Comparison of ENCODE assay signal across 9 cellular contexts in the genomic region with DNA sequence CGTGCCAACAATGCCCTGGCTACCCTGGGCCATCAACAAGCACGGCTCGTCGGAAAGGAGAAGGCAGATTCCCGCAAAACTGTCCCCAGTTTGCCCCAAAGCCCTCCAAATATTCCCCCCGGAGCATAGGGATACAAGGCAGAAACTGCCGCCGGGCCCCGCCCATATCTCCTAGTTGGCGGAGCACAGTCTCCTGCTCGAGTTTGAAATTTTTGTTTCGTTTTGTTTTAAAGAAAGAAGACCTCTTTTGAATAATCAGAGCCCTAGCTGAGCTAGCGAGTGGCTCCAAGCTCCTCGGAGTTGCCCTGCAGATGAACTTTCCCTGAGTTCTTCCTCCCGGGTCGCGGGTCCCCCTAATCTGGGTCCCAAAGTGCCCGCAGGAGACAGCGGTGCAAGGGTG.
A peak's percentile ranks its signal among the peaks of the same experiment; 100 is the strongest.
DNase-seq lines count a peak whose midpoint lies in the region; ATAC-seq and TF ChIP-seq lines count a peak whose summit lies in the region.
"Had no signal": no experiment of that assay in that cellular context is flagged by ENCODE, and none has a peak within 500 bp of the region (broad histone marks: within the 10 kb centered on the region; RNA-seq: fewer than 3 reads in every experiment).

No MANE protein-coding gene starts in this region.

- peak overlapping the region; percentile 68 for H3K4me3 Mint-ChIP-seq in stimulated activated naive CD8-positive, alpha-beta T cell treated with anti-CD3 and anti-CD28 coated beads, Interleukin-15, Interleukin-2, amounts not matched to agents 100 ng/mL and 50 ng/mL, for 24 hours
- no peak overlapping the region for H3K4me3 Mint-ChIP-seq in Calu3 (ENCODE audit: low read depth, unreplicated experiment)

- peaks cover 53% of the 10 kb centered on the region for H3K27me3 Mint-ChIP-seq in stimulated activated naive CD8-positive, alpha-beta T cell treated with anti-CD3 and anti-CD28 coated beads, Interleukin-15, Interleukin-2, amounts not matched to agents 100 ng/mL and 50 ng/mL, for 24 hours
- H3K27me3 Mint-ChIP-seq in Calu3 (ENCODE audit: unreplicated experiment): no peaks in the 10 kb centered on the region

- H3K4me1 Mint-ChIP-seq in stimulated activated naive CD8-positive, alpha-beta T cell treated with anti-CD3 and anti-CD28 coated beads, Interleukin-15, Interleukin-2, amounts not matched to agents 100 ng/mL and 50 ng/mL, for 24 hours (ENCODE audit: low read depth): peaks cover 5% of the 10 kb centered on the region
- no peaks in the 10 kb centered on the region for H3K4me1 Mint-ChIP-seq in Calu3 (ENCODE audit: low read depth, unreplicated experiment)

- no peaks in the 10 kb centered on the region for H3K36me3 Mint-ChIP-seq in stimulated activated naive CD8-positive, alpha-beta T cell treated with anti-CD3 and anti-CD28 coated beads, Interleukin-15, Interleukin-2, amounts not matched to agents 100 ng/mL and 50 ng/mL, for 24 hours (ENCODE audit: low read depth)
- no peaks in the 10 kb centered on the region for H3K36me3 Mint-ChIP-seq in Calu3 (ENCODE audit: insufficient read depth, unreplicated experiment)

- BruUV-seq in Calu3 (replicated peaks; lab: Mats Ljungman, UMichigan): no TSS peak

- H3K27me3 ChIP-seq in duodenal mucosa (ENCODE audit: control insufficient read depth in 1 of 2, insufficient read depth in 2 of 2, low read length in 2 of 2) (peaks cover 21 to 58% of the 10 kb centered on the region in 2 donors), muscle layer of colon (ENCODE audit: control insufficient read depth in 1 of 2, insufficient read depth in 2 of 2, low read length in 2 of 2) (peaks cover 51 to 56% of the 10 kb centered on the region in 2 donors)

- H3K4me1 ChIP-seq in duodenal mucosa (ENCODE audit: control insufficient read depth in 1 of 2, insufficient read depth in 2 of 2, low read length in 2 of 2): no peaks in the 10 kb centered on the region
- H3K4me1 ChIP-seq in muscle layer of colon (ENCODE audit: insufficient read depth, low read length): peaks cover 6% of the 10 kb centered on the region

- H3K9me3 ChIP-seq in duodenal mucosa (ENCODE audit: control insufficient read depth in 1 of 2, low read length in 2 of 2): no peaks in the 10 kb centered on the region
- no peaks in the 10 kb centered on the region for H3K9me3 ChIP-seq in muscle layer of colon (ENCODE audit: low read length)

- H3K9ac ChIP-seq in duodenal mucosa (ENCODE audit: low read depth in 1 of 2, low read length in 2 of 2) (no peak overlapping the region), muscle layer of colon (ENCODE audit: low read length) (no peak overlapping the region)

- DNase-seq in stimulated activated naive CD8-positive, alpha-beta T cell treated with anti-CD3 and anti-CD28 coated beads, Interleukin-15, Interleukin-2, amounts not matched to agents 100 U/mL and 50 U/mL, for 24 hours: no peak
- DNase-seq in kidney glomerular epithelial cell (lab: John Stamatoyannopoulos, UW) (no peak), Calu3 (no peak)
- no peak for DNase-seq in activated CD8-positive, alpha-beta memory T cell treated with anti-CD3 and anti-CD28 coated beads, Interleukin-2, amount 50 U/mL, for 4 hours
- DNase-seq: dermis blood vessel endothelial cell had no signal

- H3K9me3 Mint-ChIP-seq in stimulated activated naive CD8-positive, alpha-beta T cell treated with anti-CD3 and anti-CD28 coated beads, Interleukin-15, Interleukin-2, amounts not matched to agents 100 ng/mL and 50 ng/mL, for 24 hours: peaks cover 3% of the 10 kb centered on the region
- peaks cover 8% of the 10 kb centered on the region for H3K9me3 Mint-ChIP-seq in Calu3 (ENCODE audit: low read depth, unreplicated experiment)

- H3K27ac ChIP-seq in duodenal mucosa (ENCODE audit: low read depth, low read length) (no peak overlapping the region), muscle layer of colon (ENCODE audit: low read depth, low read length) (no peak overlapping the region)

- H3K27ac Mint-ChIP-seq in stimulated activated naive CD8-positive, alpha-beta T cell treated with anti-CD3 and anti-CD28 coated beads, Interleukin-15, Interleukin-2, amounts not matched to agents 100 ng/mL and 50 ng/mL, for 24 hours: no peak overlapping the region
- H3K27ac Mint-ChIP-seq in Calu3 (ENCODE audit: unreplicated experiment): no peak overlapping the region

- CTCF ChIA-PET in Calu3 (lab: Charles Lee): no interaction called here

- H3K36me3 ChIP-seq in duodenal mucosa (ENCODE audit: control insufficient read depth in 1 of 2, insufficient read depth in 2 of 2, low read length in 2 of 2) (no peaks in the 10 kb centered on the region), muscle layer of colon (ENCODE audit: insufficient read depth, low read length) (no peaks in the 10 kb centered on the region)

- ATAC-seq in stimulated activated naive CD8-positive, alpha-beta T cell treated with anti-CD3 and anti-CD28 coated beads, Interleukin-15, Interleukin-2, amounts not matched to agents 100 U/mL and 50 U/mL, for 24 hours: no peak
- no peak for ATAC-seq in HG03565 (IDR thresholded peaks at IDR 0.05; ENCODE audit: unreplicated experiment)

- peak overlapping the region; percentile 47 to 53 for H3K4me3 ChIP-seq in duodenal mucosa (ENCODE audit: low read depth in 1 of 2, low read length in 2 of 2)
- peak overlapping the region; percentile 41 to 51 for H3K4me3 ChIP-seq in muscle layer of colon (ENCODE audit: low read depth in 1 of 2, low read length in 2 of 2)

- intact Hi-C loops in Calu3 (cut with micrococcal nuclease; ENCODE audit: unreplicated experiment): no loop called here

- no peak for TF ChIP-seq CTCF in Calu3 (IDR thresholded peaks at IDR 0.05; ENCODE audit: unreplicated experiment)
